In genomic region chrX:46573896-46574336, GRCh38 we compare ENCODE assay signal across 8 cellular contexts. TPM values are rescaled to one million over a fixed set of nuclear protein-coding genes. Genes with fewer than 3 reads are reported as not detected.
A peak's percentile ranks its signal among the peaks of the same experiment; 100 is the strongest.
DNase-seq lines count a peak whose midpoint lies in the region; ATAC-seq and TF ChIP-seq lines count a peak whose summit lies in the region.

No MANE protein-coding gene starts in this region.

- no peak for TF ChIP-seq CTCF in fibroblast of the aortic adventitia (IDR thresholded peaks at IDR 0.05; ENCODE audit: insufficient read depth, low read length)
- TF ChIP-seq CTCF in omental fat pad (IDR thresholded peaks at IDR 0.05): no peak

- DNase-seq in DMS 273 (lab: John Stamatoyannopoulos, UW; ENCODE audit: unreplicated experiment) (peak; percentile 85), DMS 273 treated with DMSO at 0.1 percent for 48 hours (lab: John Stamatoyannopoulos, UW) (no peak), NCI-H69 (lab: John Stamatoyannopoulos, UW) (peak; percentile 83), activated T-helper 1 cell treated with Interleukin-2 at 50 U/mL for 16 hours (ENCODE audit: low read depth) (peak; percentile 55), fibroblast of the aortic adventitia (ENCODE audit: low read depth) (no peak), omental fat pad (ENCODE audit: low spot score) (no peak)

- peak; percentile 32 for ATAC-seq in HG02973 (IDR thresholded peaks at IDR 0.05; ENCODE audit: unreplicated experiment)
- ATAC-seq in omental fat pad (ENCODE audit: low FRiP score): peak; percentile 49
- ATAC-seq in GM18861 (IDR thresholded peaks at IDR 0.05; ENCODE audit: unreplicated experiment): no peak

- peak overlapping the region; percentile 60 for H3K4me3 ChIP-seq in fibroblast of the aortic adventitia (ENCODE audit: low read depth, low read length)

RNA-seq across cellular contexts. Expression of gene CHST7, which starts 0.4 kb away (rescaled TPM):
- total RNA-seq in fibroblast of the aortic adventitia (ENCODE audit: low replicate concordance) (4.2 and 6.0 TPM in 2 replicates), omental fat pad (10 to 100 TPM; 12.5 to 48.7 (median 24.0) TPM)

RNA-seq across cellular contexts. Expression of gene ZNF674, which starts 28.7 kb away (rescaled TPM):
- total RNA-seq in fibroblast of the aortic adventitia (ENCODE audit: low replicate concordance) (5.2 and 6.0 TPM in 2 replicates), omental fat pad (1 to 10 TPM; 1.9 to 5.2 (median 2.5) TPM)

Comparison
In these comparisons a context has a peak if more than half of its experiments do, and no peak if none do; other contexts are left out.
1. DNase-seq: peak in DMS 273 (single experiment), NCI-H69 (single experiment) and activated T-helper 1 cell treated with Interleukin-2 at 50 U/mL for 16 hours (single experiment); none in DMS 273 treated with DMSO at 0.1 percent for 48 hours (single experiment), fibroblast of the aortic adventitia (single experiment) and omental fat pad (single experiment).